In genomic region chr3:63727248-63727647, GRCh38 we compare ENCODE assay signal across 2 cellular contexts.
TF ChIP-seq lines count a peak whose summit lies in the region.

No MANE protein-coding gene starts in this region.

TF ChIP-seq in IMR-90, 13 proteins besides CTCF, POLR2A, EP300 and RAD21:
- TF ChIP-seq BHLHE40 (IDR thresholded peaks at IDR 0.05; ENCODE audit: low read depth, low read length) (no peak), RFX5 (IDR thresholded peaks at IDR 0.05; ENCODE audit: low read depth, low read length) (no peak), CEBPB (IDR thresholded peaks at IDR 0.05; ENCODE audit: low read depth, low read length) (no peak), SMC3 (IDR thresholded peaks at IDR 0.05; ENCODE audit: low read depth, low read length) (no peak), FOS (IDR thresholded peaks at IDR 0.05; ENCODE audit: low read depth, low read length) (no peak), MAFK (IDR thresholded peaks at IDR 0.05; ENCODE audit: low read depth, low read length) (no peak), RCOR1 (IDR thresholded peaks at IDR 0.05; ENCODE audit: insufficient replicate concordance, low read length) (no peak), MXI1 (IDR thresholded peaks at IDR 0.05; ENCODE audit: borderline replicate concordance, low read depth, low read length) (no peak), MAZ (IDR thresholded peaks at IDR 0.05; ENCODE audit: borderline replicate concordance, low read depth, low read length) (no peak), NFE2L2 (IDR thresholded peaks at IDR 0.05; ENCODE audit: low read depth, low read length) (no peak), CHD1 (IDR thresholded peaks at IDR 0.05; ENCODE audit: low read depth, low read length) (no peak)
- TF ChIP-seq, protein P1, sequence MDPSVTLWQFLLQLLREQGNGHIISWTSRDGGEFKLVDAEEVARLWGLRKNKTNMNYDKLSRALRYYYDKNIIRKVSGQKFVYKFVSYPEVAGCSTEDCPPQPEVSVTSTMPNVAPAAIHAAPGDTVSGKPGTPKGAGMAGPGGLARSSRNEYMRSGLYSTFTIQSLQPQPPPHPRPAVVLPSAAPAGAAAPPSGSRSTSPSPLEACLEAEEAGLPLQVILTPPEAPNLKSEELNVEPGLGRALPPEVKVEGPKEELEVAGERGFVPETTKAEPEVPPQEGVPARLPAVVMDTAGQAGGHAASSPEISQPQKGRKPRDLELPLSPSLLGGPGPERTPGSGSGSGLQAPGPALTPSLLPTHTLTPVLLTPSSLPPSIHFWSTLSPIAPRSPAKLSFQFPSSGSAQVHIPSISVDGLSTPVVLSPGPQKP (IDR thresholded peaks at IDR 0.05; ENCODE audit: borderline replicate concordance, low read depth, low read length), result no peak
- TF ChIP-seq, protein P2, sequence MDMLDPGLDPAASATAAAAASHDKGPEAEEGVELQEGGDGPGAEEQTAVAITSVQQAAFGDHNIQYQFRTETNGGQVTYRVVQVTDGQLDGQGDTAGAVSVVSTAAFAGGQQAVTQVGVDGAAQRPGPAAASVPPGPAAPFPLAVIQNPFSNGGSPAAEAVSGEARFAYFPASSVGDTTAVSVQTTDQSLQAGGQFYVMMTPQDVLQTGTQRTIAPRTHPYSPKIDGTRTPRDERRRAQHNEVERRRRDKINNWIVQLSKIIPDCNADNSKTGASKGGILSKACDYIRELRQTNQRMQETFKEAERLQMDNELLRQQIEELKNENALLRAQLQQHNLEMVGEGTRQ (IDR thresholded peaks at IDR 0.05; ENCODE audit: low read depth, low read length), result no peak

TF ChIP-seq in H1, 55 proteins besides CTCF, POLR2A, EP300 and RAD21:
- TF ChIP-seq BCL11A (IDR thresholded peaks at IDR 0.05; ENCODE audit: low read depth in 2 of 2, low read length in 2 of 2) (no peak), POLR2AphosphoS5 (IDR thresholded peaks at IDR 0.05; ENCODE audit: low read depth, low read length) (no peak), RNF2 (IDR thresholded peaks at IDR 0.05; ENCODE audit: borderline replicate concordance, low read depth, low read length, missing control alignments, poor library complexity, severe bottlenecking) (no peak), SP1 (IDR thresholded peaks at IDR 0.05; ENCODE audit: low read depth, low read length) (no peak), JUND (IDR thresholded peaks at IDR 0.05; ENCODE audit: low read length) (no peak), RBBP5 (IDR thresholded peaks at IDR 0.05; ENCODE audit: borderline replicate concordance, low read depth, low read length) (no peak), TEAD4 (IDR thresholded peaks at IDR 0.05; ENCODE audit: low read depth, low read length) (no peak), HDAC6 (IDR thresholded peaks at IDR 0.05; ENCODE audit: low read depth, low read length) (no peak)
- TF ChIP-seq, protein P3, sequence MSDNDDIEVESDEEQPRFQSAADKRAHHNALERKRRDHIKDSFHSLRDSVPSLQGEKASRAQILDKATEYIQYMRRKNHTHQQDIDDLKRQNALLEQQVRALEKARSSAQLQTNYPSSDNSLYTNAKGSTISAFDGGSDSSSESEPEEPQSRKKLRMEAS (IDR thresholded peaks at IDR 0.05), result no peak
